ENCODE assay signal across 5 cellular contexts in the genomic region with DNA sequence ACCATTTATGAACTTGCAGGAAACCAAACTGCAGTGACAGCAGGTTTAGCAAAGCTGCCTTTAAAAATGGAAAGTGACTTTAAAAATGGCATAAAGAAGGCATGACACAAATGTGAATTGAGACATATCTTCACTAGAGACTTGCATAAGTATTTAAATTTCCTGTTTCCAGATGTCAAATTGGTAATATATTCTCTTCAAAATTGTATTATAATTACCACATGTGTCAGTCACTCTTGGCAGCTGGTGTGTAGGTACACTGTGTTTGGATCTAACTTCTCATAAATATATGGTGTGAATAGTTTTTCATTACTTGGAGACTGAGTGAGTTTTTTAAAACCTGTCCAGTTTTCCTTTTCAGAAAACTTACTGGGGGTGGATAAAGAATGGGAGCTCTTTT.
"Had no signal": no experiment of that assay in that cellular context is flagged by ENCODE, and none has a peak within 500 bp of the region (broad histone marks: within the 10 kb centered on the region; RNA-seq: fewer than 3 reads in every experiment).

No MANE protein-coding gene starts in this region.

- H3K4me3 Mint-ChIP-seq: GM23338, H9 had no signal

- H2AFZ ChIP-seq: GM23338 had no signal

- DNase-seq: H9, HCEC 1CT, IMR-90 had no signal

- H3K4me3 ChIP-seq: GM23338, K562 had no signal

- H3K4me1 Mint-ChIP-seq: GM23338, H9 had no signal

- H3K27ac Mint-ChIP-seq: GM23338, H9 had no signal

- H3K4me2 ChIP-seq: GM23338 had no signal

- ATAC-seq: GM23338, K562 had no signal
